In genomic region chr4:184818216-184818564, GRCh38 we compare ENCODE assay signal across 10 cellular contexts. TPM values are rescaled to one million over a fixed set of nuclear protein-coding genes. Genes with fewer than 3 reads are reported as not detected.
DNase-seq lines count a peak whose midpoint lies in the region; ATAC-seq, FAIRE-seq and TF ChIP-seq lines count a peak whose summit lies in the region.
"Had no signal": no experiment of that assay in that cellular context is flagged by ENCODE, and none has a peak within 500 bp of the region (broad histone marks: within the 10 kb centered on the region; RNA-seq: fewer than 3 reads in every experiment).

No MANE protein-coding gene starts in this region.

- in situ Hi-C loops in HepG2 (cut with HindIII; ENCODE audit: extremely low pct_ligation_motif_present, low pct_unique_long_range_greater_than_20kb) = no loop called here

- ATAC-seq in HepG2 = no peak
- peak; percentile 53 for ATAC-seq in GM21529 (IDR thresholded peaks at IDR 0.05; ENCODE audit: unreplicated experiment)
- peak; percentile 25 for ATAC-seq in HG03457 (IDR thresholded peaks at IDR 0.05; ENCODE audit: unreplicated experiment)
- ATAC-seq: pancreas had no signal

- H3K79me2 ChIP-seq in HepG2 (ENCODE audit: insufficient read depth, low read length) = peaks cover 6% of the 10 kb centered on the region

- H3K9me3 ChIP-seq in liver (ENCODE audit: control insufficient read depth in 4 of 4, low read length in 3 of 4) (no peaks in the 10 kb centered on the region), HepG2 (ENCODE audit: low read length) (no peaks in the 10 kb centered on the region), subcutaneous abdominal adipose tissue (ENCODE audit: control insufficient read depth in 5 of 5, low read length in 5 of 5) (no peaks in the 10 kb centered on the region)
- H3K9me3 ChIP-seq: pancreas had no signal

- no peak overlapping the region for H2AFZ ChIP-seq in HepG2 (ENCODE audit: low read length)

- H3K27ac ChIP-seq in liver (ENCODE audit: low read depth in 1 of 2, low read length in 2 of 2) (peak overlapping the region; percentile 23 to 54), HepG2 (ENCODE audit: extremely low read length, insufficient read depth, low read length) (no peak overlapping the region), subcutaneous abdominal adipose tissue (ENCODE audit: low read depth, low read length) (peak overlapping the region; percentile 95)
- H3K27ac ChIP-seq: pancreas had no signal

- H3K9ac ChIP-seq in liver (ENCODE audit: low read depth in 1 of 2, low read length in 2 of 2) = no peak overlapping the region
- H3K9ac ChIP-seq in HepG2 (ENCODE audit: insufficient read depth, low read depth, low read length) = no peak overlapping the region
- H3K9ac ChIP-seq in subcutaneous abdominal adipose tissue (ENCODE audit: low read length in 5 of 5) = peak overlapping the region in 1 of 5 donors; percentile 2

- TF ChIP-seq POLR2A in HepG2 (IDR thresholded peaks at IDR 0.05; ENCODE audit: insufficient read depth in 1 of 2, low read depth in 2 of 2, low read length in 2 of 2) = no peak

- no peak for TF ChIP-seq CTCF in liver (IDR thresholded peaks at IDR 0.05; ENCODE audit: low read depth, low read length, missing input control)
- no peak for TF ChIP-seq CTCF in HepG2 (CRISPR knock-in tag; IDR thresholded peaks at IDR 0.05)

- FAIRE-seq in HepG2 (lab: Jason Lieb, UNC) = no peak
- FAIRE-seq: pancreas had no signal

- no peak overlapping the region for H3K4me2 ChIP-seq in HepG2 (ENCODE audit: low read depth, low read length)

- TF ChIP-seq RAD21 in liver (IDR thresholded peaks at IDR 0.05) = no peak
- TF ChIP-seq RAD21 in HepG2 (CRISPR knock-in tag; IDR thresholded peaks at IDR 0.05) = no peak

- POLR2A ChIA-PET in HepG2 (lab: Yijun Ruan, JAX) = no interaction called here

- intact Hi-C loops in HepG2 (cut with micrococcal nuclease; ENCODE audit: unreplicated experiment) = no loop called here

- H3K36me3 ChIP-seq in liver (ENCODE audit: control insufficient read depth in 4 of 4, insufficient read depth in 3 of 4, low read depth in 1 of 4, low read length in 3 of 4) (peaks cover 0 to 2% (median 0%) of the 10 kb centered on the region in 4 donors), HepG2 (replicated peaks in 1 of 2; ENCODE audit: control insufficient read depth in 1 of 2, insufficient read depth in 2 of 2, low read length in 2 of 2) (no peaks in the 10 kb centered on the region), subcutaneous abdominal adipose tissue (ENCODE audit: control insufficient read depth in 5 of 5, insufficient read depth in 5 of 5, low read length in 5 of 5) (peaks cover 0 to 2% (median 0%) of the 10 kb centered on the region in 5 donors)
- H3K36me3 ChIP-seq: pancreas had no signal

- CTCF ChIA-PET in HepG2 (lab: Yijun Ruan, JAX; ENCODE audit: low intra/inter-chr PET ratio, low total read pairs) = no interaction called here

- H3K4me1 ChIP-seq in liver (ENCODE audit: control insufficient read depth in 4 of 4, insufficient read depth in 4 of 4, low read length in 3 of 4) = peaks cover 5 to 88% (median 64%) of the 10 kb centered on the region in 4 donors
- peaks cover 72% of the 10 kb centered on the region for H3K4me1 ChIP-seq in HepG2 (ENCODE audit: insufficient read depth, low read length)
- H3K4me1 ChIP-seq in subcutaneous abdominal adipose tissue (ENCODE audit: control insufficient read depth in 5 of 5, insufficient read depth in 5 of 5, low read length in 5 of 5) = peaks cover 0 to 93% (median 82%) of the 10 kb centered on the region in 5 donors

- H3K27me3 ChIP-seq in liver (ENCODE audit: control insufficient read depth in 4 of 4, insufficient read depth in 4 of 4, low read length in 3 of 4) (no peaks in the 10 kb centered on the region), HepG2 (ENCODE audit: control insufficient read depth in 1 of 2, insufficient read depth in 2 of 2, low read length in 2 of 2) (no peaks in the 10 kb centered on the region), subcutaneous abdominal adipose tissue (ENCODE audit: control insufficient read depth in 5 of 5, insufficient read depth in 4 of 5, low read length in 5 of 5) (no peaks in the 10 kb centered on the region)
- H3K27me3 ChIP-seq: pancreas had no signal

- DNase-seq in HepG2 (ENCODE audit: low spot score) (no peak), NCI-H2081 (lab: John Stamatoyannopoulos, UW) (no peak), DMS 273 treated with DMSO at 0.1 percent for 48 hours (lab: John Stamatoyannopoulos, UW) (no peak), NCI-H69 (lab: John Stamatoyannopoulos, UW) (no peak)
- DNase-seq: IMR-90, pancreas had no signal

- H3K4me3 ChIP-seq in liver (ENCODE audit: low read depth in 1 of 3, low read length in 3 of 3) (no peak overlapping the region), HepG2 (replicated peaks in 1 of 3; ENCODE audit: insufficient read depth in 1 of 3, low read depth in 2 of 3, low read length in 3 of 3) (no peak overlapping the region), subcutaneous abdominal adipose tissue (ENCODE audit: low read depth in 1 of 5, low read length in 5 of 5) (peak overlapping the region in 1 of 5 donors; percentile 0)
- H3K4me3 ChIP-seq: pancreas had no signal

- 0 out of 2 replicates have a peak, but pooled peaks cover 4% of the 10 kb centered on the region for H4K20me1 ChIP-seq in HepG2 (ENCODE audit: insufficient read depth, low read length)

- WGBS in liver = 69% methylated on average over 4 of the region's 4 CpGs
- WGBS in HepG2 (ENCODE audit: low lambda C conversion rate) = 91% methylated on average over 4 of the region's 4 CpGs

- no peak for TF ChIP-seq EP300 in HepG2 (IDR thresholded peaks at IDR 0.05; ENCODE audit: low read depth in 2 of 2, low read length in 2 of 2)
- no peak for TF ChIP-seq EP300 in HepG2 (CRISPR knock-in tag; IDR thresholded peaks at IDR 0.05; ENCODE audit: borderline replicate concordance)

- BruUV-seq in HepG2 (replicated peaks; lab: Mats Ljungman, UMichigan) = no TSS peak

TF ChIP-seq in liver, 16 proteins besides CTCF, POLR2A, EP300 and RAD21:
- TF ChIP-seq GABPA (IDR thresholded peaks at IDR 0.05 in 1 of 2, conservative IDR thresholded peaks at IDR 0.05 in 1 of 2) = no peak
- TF ChIP-seq NR2F2 (IDR thresholded peaks at IDR 0.05) = no peak
- TF ChIP-seq HNF4A (conservative IDR thresholded peaks at IDR 0.05) = no peak
- TF ChIP-seq ATF3 (IDR thresholded peaks at IDR 0.05) = no peak

TF ChIP-seq in HepG2, 621 proteins besides CTCF, POLR2A, EP300 and RAD21 (continues in another document):
- no peak for TF ChIP-seq ETV5 (CRISPR knock-in tag; IDR thresholded peaks at IDR 0.05; ENCODE audit: borderline replicate concordance)
- no peak for TF ChIP-seq NR3C1 (CRISPR knock-in tag; IDR thresholded peaks at IDR 0.05)
- TF ChIP-seq SRF (IDR thresholded peaks at IDR 0.05; ENCODE audit: low read depth, low read length) = no peak
- TF ChIP-seq TRIM22 (IDR thresholded peaks at IDR 0.05) = no peak

RNA-seq across cellular contexts. Expression of gene ACSL1, which starts 7.6 kb away (rescaled TPM):
- total RNA-seq in liver (1,000 to 10,000 TPM in 1 of 2 donors, 100 to 1,000 TPM in 1; 210 to 2,226 TPM), HepG2 (2016; rRNA removed; fragmentation: Illumina TruSeq; extraction: Trizol) (29.8 and 38.2 TPM in 2 replicates)
- polyA plus RNA-seq in liver (1,000 to 10,000 TPM in 1 of 2 donors, 100 to 1,000 TPM in 1; 704 to 1,052 TPM), HepG2 (2011; rRNA removed) (10.0 and 14.3 TPM in 2 replicates)
- total RNA-seq in HepG2 (2016; cell fraction: cytosol; rRNA removed; fragmentation: Illumina TruSeq; extraction: Trizol; ENCODE audit: low read depth) = 5.1 and 5.5 TPM in 2 replicates
- 27.7 and 32.5 TPM in 2 replicates for total RNA-seq in HepG2 (2016; cell fraction: insoluble cytoplasmic fraction; rRNA removed; fragmentation: Illumina TruSeq; extraction: Trizol)
- 15.6 and 17.1 TPM in 2 replicates for total RNA-seq in HepG2 (2016; cell fraction: membrane; rRNA removed; fragmentation: Illumina TruSeq; extraction: Trizol)
- 33.0 and 35.9 TPM in 2 replicates for total RNA-seq in HepG2 (2016; cell fraction: nucleus; rRNA removed; fragmentation: Illumina TruSeq; extraction: Trizol)
- polyA plus RNA-seq in HepG2 (2011; cell fraction: cytosol; rRNA removed) = 5.5 and 11.2 TPM in 2 replicates
- 10.0 and 18.6 TPM in 2 replicates for polyA plus RNA-seq in HepG2 (2011; cell fraction: nucleus; rRNA removed)
- 8.5 and 20.6 TPM in 2 replicates for polyA plus RNA-seq in HepG2 (2012)
- 3.5 and 4.7 TPM in 2 replicates for polyA plus RNA-seq in HepG2 (2016; cell fraction: cytosol; fragmentation: Illumina TruSeq; extraction: Trizol; ENCODE audit: low read depth)
- polyA plus RNA-seq in HepG2 (2016; cell fraction: insoluble cytoplasmic fraction; fragmentation: Illumina TruSeq; extraction: Trizol; ENCODE audit: low read depth) = 31.0 and 31.7 TPM in 2 replicates
- 10.4 and 12.2 TPM in 2 replicates for polyA plus RNA-seq in HepG2 (2016; cell fraction: membrane; fragmentation: Illumina TruSeq; extraction: Trizol; ENCODE audit: low read depth)
- 44.4 and 47.7 TPM in 2 replicates for polyA plus RNA-seq in HepG2 (2016; cell fraction: nucleus; fragmentation: Illumina TruSeq; extraction: Trizol; ENCODE audit: insufficient read depth, low read depth)
- 14.8 and 18.9 TPM in 2 replicates for polyA minus RNA-seq in HepG2 (2011; rRNA and poly(A)+ RNA removed; ENCODE audit: low replicate concordance)
- polyA minus RNA-seq in HepG2 (2011; cell fraction: cytosol; rRNA and poly(A)+ RNA removed) = 11.4 and 23.7 TPM in 2 replicates
- polyA minus RNA-seq in HepG2 (2011; cell fraction: nucleus; rRNA and poly(A)+ RNA removed) = 11.5 and 23.1 TPM in 2 replicates

Comparison
In these comparisons a context has a peak if more than half of its experiments do, and no peak if none do; other contexts are left out.
1. RNA of gene ACSL1, which starts 7.6 kb away (total RNA-seq): 210 to 2,226 TPM in liver; 5.1 to 38.2 TPM in HepG2; every median in the first group is over 4 times any median in the second.